29 cellular contexts compared by ENCODE assay signal in the genomic region with DNA sequence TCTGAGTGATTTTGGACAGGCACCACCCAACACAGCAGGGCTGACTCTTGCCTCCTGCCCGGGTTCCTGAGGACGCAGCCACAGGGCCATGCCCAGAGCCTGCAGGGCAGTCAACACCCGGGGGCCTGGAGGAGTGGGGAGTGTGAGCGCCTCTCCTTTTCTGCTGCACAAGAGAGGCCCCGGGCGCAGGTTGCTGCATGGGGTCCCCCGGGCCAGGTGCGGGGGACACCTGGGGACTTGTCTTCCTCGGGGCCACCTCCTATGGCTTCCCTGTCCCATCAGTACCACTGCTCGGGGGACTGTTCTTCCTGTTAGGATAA.
"Had no signal": no experiment of that assay in that cellular context is flagged by ENCODE, and none has a peak within 500 bp of the region (broad histone marks: within the 10 kb centered on the region; RNA-seq: fewer than 3 reads in every experiment).

No MANE protein-coding gene starts in this region.

- H3K4me1 Mint-ChIP-seq: stimulated activated effector memory CD8-positive, alpha-beta T cell treated with anti-CD3 and anti-CD28 coated beads, Interleukin-12 subunit alpha, Interleukin-12 subunit beta, amount 100 ng/mL, for 72 hours; stimulated activated memory B cell treated with anti-CD40 and anti-IgM and Interleukin-4, amounts not matched to agents 10 μg/mL and 1 μg/mL and 100 μg/mL, for 72 hours; stimulated activated naive B cell treated with anti-CD40 and anti-IgM and Interleukin-4, amounts not matched to agents 10 μg/mL and 1 μg/mL and 100 μg/mL, for 72 hours; stimulated activated naive CD8-positive, alpha-beta T cell treated with anti-CD3 and anti-CD28 coated beads, Interleukin-15, amount 100 ng/mL, for 72 hours had no signal

- H3K4me3 ChIP-seq: stomach, suprapubic skin, testis, thoracic aorta, thyroid gland, tibial artery, tibial nerve, transverse colon, upper lobe of left lung, upper lobe of right lung, uterus, vagina had no signal

- H3K27me3 ChIP-seq: testis, thyroid gland, upper lobe of left lung, uterus, vagina had no signal

- H3K36me3 ChIP-seq: stomach, suprapubic skin, thoracic aorta, thyroid gland, tibial artery, tibial nerve, transverse colon, upper lobe of left lung, upper lobe of right lung, uterus, vagina had no signal

- FAIRE-seq: urothelium cell line had no signal

- H3K4me3 Mint-ChIP-seq: stimulated activated effector memory CD8-positive, alpha-beta T cell treated with anti-CD3 and anti-CD28 coated beads, Interleukin-12 subunit alpha, Interleukin-12 subunit beta, amount 100 ng/mL, for 72 hours; stimulated activated memory B cell treated with anti-CD40 and anti-IgM and Interleukin-4, amounts not matched to agents 10 μg/mL and 1 μg/mL and 100 μg/mL, for 72 hours; stimulated activated naive B cell treated with anti-CD40 and anti-IgM and Interleukin-4, amounts not matched to agents 10 μg/mL and 1 μg/mL and 100 μg/mL, for 72 hours; stimulated activated naive CD8-positive, alpha-beta T cell treated with anti-CD3 and anti-CD28 coated beads, Interleukin-15, amount 100 ng/mL, for 72 hours; stimulated activated naive CD8-positive, alpha-beta T cell treated with anti-CD3 and anti-CD28 coated beads, Interleukin-15, Interleukin-2, amounts not matched to agents 100 ng/mL and 50 ng/mL, for 24 hours; type B pancreatic cell had no signal

- H3K27me3 Mint-ChIP-seq: type B pancreatic cell had no signal

- H3K36me3 Mint-ChIP-seq: stimulated activated effector memory CD8-positive, alpha-beta T cell treated with anti-CD3 and anti-CD28 coated beads, Interleukin-12 subunit alpha, Interleukin-12 subunit beta, amount 100 ng/mL, for 72 hours; stimulated activated memory B cell treated with anti-CD40 and anti-IgM and Interleukin-4, amounts not matched to agents 10 μg/mL and 1 μg/mL and 100 μg/mL, for 72 hours; stimulated activated naive B cell treated with anti-CD40 and anti-IgM and Interleukin-4, amounts not matched to agents 10 μg/mL and 1 μg/mL and 100 μg/mL, for 72 hours; type B pancreatic cell had no signal

- ATAC-seq: stimulated activated effector memory CD8-positive, alpha-beta T cell treated with anti-CD3 and anti-CD28 coated beads, Interleukin-12 subunit alpha, Interleukin-12 subunit beta, amount 100 ng/mL, for 72 hours; stimulated activated memory B cell treated with anti-CD40 and anti-IgM and Interleukin-4, amounts not matched to agents 10 μg/mL and 1 μg/mL and 100 μg/mL, for 72 hours; stimulated activated naive B cell treated with anti-CD40 and anti-IgM and Interleukin-4, amounts not matched to agents 10 μg/mL and 1 μg/mL and 100 μg/mL, for 72 hours; stimulated activated naive CD8-positive, alpha-beta T cell treated with anti-CD3 and anti-CD28 coated beads, Interleukin-15, amount 100 ng/mL, for 72 hours; stimulated activated naive CD8-positive, alpha-beta T cell treated with anti-CD3 and anti-CD28 coated beads, Interleukin-15, Interleukin-2, amounts not matched to agents 100 U/mL and 50 U/mL, for 24 hours; upper lobe of right lung had no signal

- H3K27ac ChIP-seq: stomach, suprapubic skin, testis, thoracic aorta, thyroid gland, tibial artery, tibial nerve, transverse colon, upper lobe of left lung, upper lobe of right lung, uterus, vagina had no signal

- H3K9me3 Mint-ChIP-seq: stimulated activated effector memory CD8-positive, alpha-beta T cell treated with anti-CD3 and anti-CD28 coated beads, Interleukin-12 subunit alpha, Interleukin-12 subunit beta, amount 100 ng/mL, for 72 hours; stimulated activated memory B cell treated with anti-CD40 and anti-IgM and Interleukin-4, amounts not matched to agents 10 μg/mL and 1 μg/mL and 100 μg/mL, for 72 hours; stimulated activated naive CD8-positive, alpha-beta T cell treated with anti-CD3 and anti-CD28 coated beads, Interleukin-15, amount 100 ng/mL, for 72 hours; stimulated activated naive CD8-positive, alpha-beta T cell treated with anti-CD3 and anti-CD28 coated beads, Interleukin-15, Interleukin-2, amounts not matched to agents 100 ng/mL and 50 ng/mL, for 24 hours; type B pancreatic cell had no signal

- H3K4me1 ChIP-seq: stomach, suprapubic skin, testis, tibial artery, transverse colon, upper lobe of left lung, upper lobe of right lung, uterus, vagina had no signal

- DNase-seq: stimulated activated CD4-positive, alpha-beta T cell treated with anti-CD3 and anti-CD28 coated beads, Interleukin-2, amount 100 ng/mL, for 48 hours; stimulated activated CD4-positive, alpha-beta T cell treated with anti-CD3 and anti-CD28 coated beads, Interleukin-4, amount 100 ng/mL, for 1 hour; stimulated activated CD4-positive, alpha-beta T cell treated with anti-CD3 and anti-CD28 coated beads, Interleukin-4, amount 100 ng/mL, for 24 hours; stimulated activated CD4-positive, alpha-beta T cell treated with anti-CD3 and anti-CD28 coated beads, Interleukin-4, amount 100 ng/mL, for 4 hours; stimulated activated CD8-positive, alpha-beta memory T cell treated with anti-CD3 and anti-CD28 coated beads, Interleukin-4, amount 100 ng/mL, for 48 hours; stimulated activated naive B cell treated with anti-CD40 and anti-IgM and Interleukin-4, amounts not matched to agents 10 μg/mL and 1 μg/mL and 100 μg/mL, for 72 hours; stimulated activated naive CD4-positive, alpha-beta T cell; stimulated activated naive CD4-positive, alpha-beta T cell treated with Interleukin-2 at 50 U/mL for 16 hours; stimulated activated naive CD8-positive, alpha-beta T cell treated with anti-CD3 and anti-CD28 coated beads, Interleukin-15, amount 100 ng/mL, for 72 hours; stimulated activated naive CD8-positive, alpha-beta T cell treated with anti-CD3 and anti-CD28 coated beads, Interleukin-15, Interleukin-2, amounts not matched to agents 100 U/mL and 50 U/mL, for 24 hours; stomach; substantia nigra; testis; thyroid gland; tibial artery; transverse colon; trophoblast cell; upper lobe of right lung; uterus had no signal

- H3K27ac Mint-ChIP-seq: stimulated activated effector memory CD8-positive, alpha-beta T cell treated with anti-CD3 and anti-CD28 coated beads, Interleukin-12 subunit alpha, Interleukin-12 subunit beta, amount 100 ng/mL, for 72 hours; stimulated activated memory B cell treated with anti-CD40 and anti-IgM and Interleukin-4, amounts not matched to agents 10 μg/mL and 1 μg/mL and 100 μg/mL, for 72 hours; stimulated activated naive B cell treated with anti-CD40 and anti-IgM and Interleukin-4, amounts not matched to agents 10 μg/mL and 1 μg/mL and 100 μg/mL, for 72 hours; stimulated activated naive CD8-positive, alpha-beta T cell treated with anti-CD3 and anti-CD28 coated beads, Interleukin-15, Interleukin-2, amounts not matched to agents 100 ng/mL and 50 ng/mL, for 24 hours; type B pancreatic cell had no signal

- H3K9me3 ChIP-seq: testis, thoracic aorta, thyroid gland, upper lobe of right lung, uterus, vagina had no signal
